Comparison of ENCODE assay signal across 19 cellular contexts in genomic region chr5:120039111-120039510, GRCh38.
DNase-seq lines count a peak whose midpoint lies in the region; ATAC-seq, FAIRE-seq and TF ChIP-seq lines count a peak whose summit lies in the region.
"Had no signal": no experiment of that assay in that cellular context is flagged by ENCODE, and none has a peak within 500 bp of the region (broad histone marks: within the 10 kb centered on the region; RNA-seq: fewer than 3 reads in every experiment).

No MANE protein-coding gene starts in this region.

- H3K27ac ChIP-seq in neutrophil, result peak overlapping the region; percentile 34
- H3K27ac ChIP-seq: BLaER1, C4-2B had no signal

- no peaks in the 10 kb centered on the region for H3K9me3 ChIP-seq in neutrophil
- H3K9me3 ChIP-seq: BLaER1, Caco-2, HAP-1 had no signal

- no peaks in the 10 kb centered on the region for H3K36me3 ChIP-seq in neutrophil
- H3K36me3 ChIP-seq: BLaER1, HAP-1 had no signal

- no peak for DNase-seq in RCC 7860 (ENCODE audit: low spot score)
- no peak for DNase-seq in EL
- DNase-seq in activated CD4-positive, alpha-beta T cell treated with anti-CD3 and anti-CD28 coated beads for 1 hour, result no peak
- no peak for DNase-seq in T-helper 1 cell
- DNase-seq: Caco-2; CD4-positive, CD25-positive, alpha-beta regulatory T cell; CD8-positive, alpha-beta T cell; DMS153; DMS79; GOT3; HFFc6 had no signal

- ATAC-seq in HG02870 (IDR thresholded peaks at IDR 0.05; ENCODE audit: unreplicated experiment), result no peak
- ATAC-seq: CD8-positive, alpha-beta T cell had no signal

- H3K4me3 ChIP-seq in neutrophil (ENCODE audit: low read depth in 1 of 2, low read length in 1 of 2), result no peak overlapping the region
- H3K4me3 ChIP-seq: BLaER1, HAP-1 had no signal

- no peak for TF ChIP-seq CTCF in neutrophil (IDR thresholded peaks at IDR 0.05)

- FAIRE-seq in RCC 7860 (lab: Jason Lieb, UNC) (peak; percentile 57), endometrium (lab: Jason Lieb, UNC) (peak; percentile 63)
- FAIRE-seq: GM12892, H54 had no signal

- peaks cover 24 to 32% of the 10 kb centered on the region in 2 experiments for H3K4me1 ChIP-seq in neutrophil (ENCODE audit: control insufficient read depth in 1 of 2, insufficient read depth in 1 of 2, low read depth in 1 of 2, low read length in 1 of 2)
- H3K4me1 ChIP-seq: BLaER1, Caco-2, HAP-1 had no signal

- no peaks in the 10 kb centered on the region for H3K27me3 ChIP-seq in neutrophil
- H3K27me3 ChIP-seq: BLaER1 had no signal
